8 cellular contexts compared by ENCODE assay signal in genomic region chr16:22191966-22192260, GRCh38. TPM values are rescaled to one million over a fixed set of nuclear protein-coding genes. Genes with fewer than 3 reads are reported as not detected.
A peak's percentile ranks its signal among the peaks of the same experiment; 100 is the strongest.
DNase-seq lines count a peak whose midpoint lies in the region; ATAC-seq and TF ChIP-seq lines count a peak whose summit lies in the region.

No MANE protein-coding gene starts in this region.

- no peaks in the 10 kb centered on the region for H3K9me3 ChIP-seq in right cardiac atrium (ENCODE audit: control insufficient read depth, low read length)
- H3K9me3 ChIP-seq in spleen, result no peaks in the 10 kb centered on the region

- no peak for TF ChIP-seq POLR2A in spleen (IDR thresholded peaks at IDR 0.05)

- TF ChIP-seq CTCF in CD14-positive monocyte (IDR thresholded peaks at IDR 0.05) (no peak), LNCaP clone FGC (IDR thresholded peaks at IDR 0.05; ENCODE audit: control insufficient read depth, extremely low read depth, insufficient read depth) (no peak), spleen (IDR thresholded peaks at IDR 0.05 in 8 of 11, conservative IDR thresholded peaks at IDR 0.05 in 3 of 11) (no peak)

- H3K9me3 Mint-ChIP-seq in CD14-positive monocyte, result no peaks in the 10 kb centered on the region

- H3K27ac ChIP-seq in right cardiac atrium (ENCODE audit: low read length) (peak overlapping the region; percentile 99), spleen (peak overlapping the region; percentile 92 to 100 (median 96))

- H3K36me3 Mint-ChIP-seq in CD14-positive monocyte, result no peaks in the 10 kb centered on the region

- WGBS in right cardiac atrium, result 8% methylated on average over 3 of the region's 3 CpGs
- WGBS in spleen, 5 donors, result 5 to 12% (median 6%) methylated on average over 3 of the region's 3 CpGs

- H3K4me1 ChIP-seq in right cardiac atrium (ENCODE audit: control insufficient read depth, insufficient read depth, low read length) (peaks cover 6% of the 10 kb centered on the region), spleen (peaks cover 29 to 76% (median 61%) of the 10 kb centered on the region in 6 donors)

- no peaks in the 10 kb centered on the region for H3K36me3 ChIP-seq in spleen

- peak overlapping the region; percentile 98 to 100 (median 100) for H3K27ac Mint-ChIP-seq in CD14-positive monocyte

- H3K27me3 ChIP-seq in right cardiac atrium (ENCODE audit: control insufficient read depth, insufficient read depth) (no peaks in the 10 kb centered on the region), spleen (replicated peaks in 1 of 7) (no peaks in the 10 kb centered on the region)

- ATAC-seq in right cardiac atrium, result no peak
- no peak for ATAC-seq in HG02981 (IDR thresholded peaks at IDR 0.05; ENCODE audit: unreplicated experiment)
- ATAC-seq in GM19467 (IDR thresholded peaks at IDR 0.05; ENCODE audit: unreplicated experiment), result no peak

- peak overlapping the region; percentile 88 to 95 for H3K4me3 Mint-ChIP-seq in CD14-positive monocyte

- no peak for DNase-seq in CD14-positive monocyte (ENCODE audit: low spot score)
- DNase-seq in LNCaP clone FGC (ENCODE audit: low read depth), result no peak
- peak; percentile 15 for DNase-seq in activated T-helper 9 cell treated with anti-CD3 and anti-CD28 coated beads, Interleukin-2, amount 50 U/mL, for 16 hours (ENCODE audit: low read depth)
- DNase-seq in right cardiac atrium, result peak in 1 of 3 donors; percentile 55
- no peak for DNase-seq in spleen
- no peak for DNase-seq in GM19240 (ENCODE audit: insufficient read length, low spot score)

- peaks cover 6 to 10% (median 9%) of the 10 kb centered on the region in 3 donors for H3K27me3 Mint-ChIP-seq in CD14-positive monocyte (ENCODE audit: low read depth in 3 of 3)

- H3K4me3 ChIP-seq in LNCaP clone FGC (ENCODE audit: low read depth, low read length) (peak overlapping the region; percentile 62), right cardiac atrium (ENCODE audit: low read length) (peak overlapping the region; percentile 23), spleen (peak overlapping the region in 7 of 8 donors; percentile 10 to 93 (median 44))

- intact Hi-C loops in CD14-positive monocyte (cut with micrococcal nuclease), result loop anchor here (1.0 to 10.0 kb wide), 6 partner anchors 15 to 670 kb away; partner anchors contain the start of genes CDR2 (in 2 of the 2), POLR3E (in 2 of the 2), EEF2K (in 1 of the 2) and METTL9 (in 1 of the 2)
- intact Hi-C loops in right cardiac atrium (cut with DNase I), result no loop called here
- intact Hi-C loops in spleen (cut with DNase I; ENCODE audit: low total_unique reads), result no loop called here

- peaks cover 44% of the 10 kb centered on the region for H3K4me1 Mint-ChIP-seq in CD14-positive monocyte

RNA-seq across cellular contexts. Expression of gene EEF2K, which starts 14.2 kb away (rescaled TPM):
- polyA plus RNA-seq in CD14-positive monocyte (1 to 10 TPM in 1 of 2 donors, under 1 TPM in 1; 0.85 to 1.7 TPM), right cardiac atrium (15.0 TPM), spleen (1 to 10 TPM; 2.4 to 5.8 (median 2.6) TPM)
- total RNA-seq in right cardiac atrium (10 to 100 TPM; 28.1 to 38.3 (median 31.4) TPM), spleen (10 to 100 TPM; 19.5 to 37.7 (median 27.5) TPM)

RNA-seq across cellular contexts. Expression of gene SDR42E2, which starts 29.6 kb away (rescaled TPM):
- polyA plus RNA-seq in CD14-positive monocyte, result under 1 TPM; 0.16 to 0.23 TPM
- under 1 TPM in 1 of 4 donors, not detected in 3; 0.09 TPM for total RNA-seq in right cardiac atrium
- not detected for polyA plus RNA-seq in right cardiac atrium
- under 1 TPM in 2 of 7 donors, not detected in 5; 0.16 to 0.24 TPM for total RNA-seq in spleen
- polyA plus RNA-seq in spleen, result under 1 TPM; 0.09 to 0.14 (median 0.10) TPM

Comparison
In these comparisons a context has a peak if more than half of its experiments do, and no peak if none do; other contexts are left out.
1. intact Hi-C loops: an anchor here in CD14-positive monocyte (1.0 to 10.0 kb wide); none called in right cardiac atrium and spleen.